In genomic region chr1:232378266-232379041, GRCh38 we compare ENCODE assay signal across 18 cellular contexts.
DNase-seq lines count a peak whose midpoint lies in the region; ATAC-seq, FAIRE-seq and TF ChIP-seq lines count a peak whose summit lies in the region.
"Had no signal": no experiment of that assay in that cellular context is flagged by ENCODE, and none has a peak within 500 bp of the region (broad histone marks: within the 10 kb centered on the region; RNA-seq: fewer than 3 reads in every experiment).

No MANE protein-coding gene starts in this region.

- no peaks in the 10 kb centered on the region for H3K79me2 ChIP-seq in SK-N-SH (ENCODE audit: insufficient read depth)

- TF ChIP-seq CTCF in IMR-90 (conservative IDR thresholded peaks at IDR 0.05; ENCODE audit: low read depth, low read length) (no peak), pancreas (IDR thresholded peaks at IDR 0.05) (no peak), SK-N-SH (IDR thresholded peaks at IDR 0.05) (no peak)

- no peak overlapping the region for H2BK20ac ChIP-seq in IMR-90 (ENCODE audit: low read depth, low read length)

- no peak overlapping the region for H2BK5ac ChIP-seq in IMR-90 (ENCODE audit: low read depth, low read length, poor library complexity, severe bottlenecking)

- TF ChIP-seq POLR2A in IMR-90 (IDR thresholded peaks at IDR 0.05; ENCODE audit: low read depth, low read length) = no peak

- no peak overlapping the region; the same call in 1 of the 2 replicates for H3K18ac ChIP-seq in IMR-90 (ENCODE audit: low read depth, low read length)

- peak overlapping the region; percentile 12; the same call in 1 of the 2 replicates for H2BK120ac ChIP-seq in IMR-90 (ENCODE audit: low read depth, low read length)

- CTCF ChIA-PET in IMR-90 (lab: Yijun Ruan, JAX) (no interaction called here), SK-N-SH (lab: Yijun Ruan, JAX) (no interaction called here)

- no peak overlapping the region for H3K9ac ChIP-seq in IMR-90 (ENCODE audit: low read depth, low read length)
- H3K9ac ChIP-seq in SK-N-SH = no peak overlapping the region

- H3K4me3 ChIP-seq in IMR-90 (ENCODE audit: insufficient read depth, low read depth, low read length) (no peak overlapping the region), esophagus (ENCODE audit: low read depth in 1 of 2, low read length in 2 of 2) (no peak overlapping the region), pancreas (no peak overlapping the region), SK-N-SH (ENCODE audit: low read depth in 2 of 2, low read length in 1 of 2) (no peak overlapping the region)
- H3K4me3 ChIP-seq: dorsolateral prefrontal cortex, uterus had no signal

- H3K56ac ChIP-seq in IMR-90 (ENCODE audit: extremely low read depth, insufficient read depth, low read length) = no peak overlapping the region

- H2AFZ ChIP-seq in IMR-90 (replicated peaks; ENCODE audit: low read length, poor library complexity) = peak overlapping the region; percentile 8
- H2AFZ ChIP-seq in SK-N-SH (ENCODE audit: low read depth) = no peak overlapping the region

- no peak overlapping the region for H3K4ac ChIP-seq in IMR-90 (ENCODE audit: low read depth, low read length)

- no peak overlapping the region for H2BK15ac ChIP-seq in IMR-90 (ENCODE audit: low read depth, low read length)

- H3K79me1 ChIP-seq in IMR-90 (ENCODE audit: low read depth in 1 of 2, low read length in 2 of 2) = no peaks in the 10 kb centered on the region

- no peak overlapping the region for H3K27ac ChIP-seq in IMR-90 (ENCODE audit: insufficient read depth, low read length)
- H3K27ac ChIP-seq in esophagus (ENCODE audit: low read depth in 2 of 2, low read length in 1 of 2) = peak overlapping the region; percentile 82 to 88
- peak overlapping the region; percentile 57 to 78 (median 69) for H3K27ac ChIP-seq in pancreas
- H3K27ac ChIP-seq in SK-N-SH (ENCODE audit: low read depth in 2 of 2, low read length in 1 of 2) = no peak overlapping the region
- H3K27ac ChIP-seq: dorsolateral prefrontal cortex, uterus had no signal

- POLR2A ChIA-PET in IMR-90 (lab: Charles Lee; ENCODE audit: unreplicated experiment) = no interaction called here
- POLR2A ChIA-PET in SK-N-SH (lab: Yijun Ruan, JAX) = no interaction called here

- H3K9me3 ChIP-seq in IMR-90 (ENCODE audit: control insufficient read depth, insufficient read depth, low read length) (no peaks in the 10 kb centered on the region), esophagus (ENCODE audit: control insufficient read depth in 2 of 2, insufficient read depth in 1 of 2, low read depth in 1 of 2, low read length in 1 of 2) (no peaks in the 10 kb centered on the region), pancreas (no peaks in the 10 kb centered on the region), SK-N-SH (no peaks in the 10 kb centered on the region)
- H3K9me3 ChIP-seq: uterus had no signal

- no TSS peak for BruUV-seq in IMR-90 (replicated peaks; lab: Mats Ljungman, UMichigan)

- no peaks in the 10 kb centered on the region for H4K20me1 ChIP-seq in IMR-90 (ENCODE audit: insufficient read depth, low read length)
- no peaks in the 10 kb centered on the region for H4K20me1 ChIP-seq in SK-N-SH (ENCODE audit: insufficient read depth)

- no peak for FAIRE-seq in pancreas (lab: Jason Lieb, UNC)

- no peak for TF ChIP-seq RAD21 in IMR-90 (IDR thresholded peaks at IDR 0.05; ENCODE audit: low read length)
- TF ChIP-seq RAD21 in SK-N-SH (IDR thresholded peaks at IDR 0.05; ENCODE audit: low read length) = no peak

- peaks cover 3% of the 10 kb centered on the region; the same call in 1 of the 2 replicates for H3K9me1 ChIP-seq in IMR-90 (ENCODE audit: insufficient read depth, low read length)

- dilution Hi-C loops in IMR-90 (cut with HindIII; ENCODE audit: low sequenced_read_pairs, unreplicated experiment) = no loop called here

- no peak overlapping the region; the same call in 1 of the 2 replicates for H3K14ac ChIP-seq in IMR-90 (replicated peaks; ENCODE audit: low read depth, low read length)

- H4K91ac ChIP-seq in IMR-90 (ENCODE audit: insufficient read depth, low read depth, low read length) = no peak overlapping the region

- H4K5ac ChIP-seq in IMR-90 (ENCODE audit: low read depth, low read length) = no peak overlapping the region

- in situ Hi-C loops in IMR-90 (cut with MboI; ENCODE audit: low sequenced_read_pairs) = no loop called here

- no peak overlapping the region for H2AK5ac ChIP-seq in IMR-90 (ENCODE audit: low read depth, low read length)

- peak overlapping the region; percentile 56 for H2AK9ac ChIP-seq in IMR-90 (replicated peaks; ENCODE audit: low read depth, low read length, poor library complexity)

- H3K36me3 ChIP-seq in IMR-90 (ENCODE audit: control insufficient read depth, insufficient read depth, low read length) (no peaks in the 10 kb centered on the region), esophagus (ENCODE audit: control insufficient read depth in 2 of 2, insufficient read depth in 2 of 2, low read length in 1 of 2) (no peaks in the 10 kb centered on the region), pancreas (no peaks in the 10 kb centered on the region), SK-N-SH (replicated peaks in 1 of 2; ENCODE audit: control insufficient read depth in 1 of 2, insufficient read depth in 2 of 2, low read length in 1 of 2) (no peaks in the 10 kb centered on the region)
- H3K36me3 ChIP-seq: uterus had no signal

- H3K9me2 ChIP-seq in SK-N-SH = no peaks in the 10 kb centered on the region

- 96% methylated on average over 4 of the region's 13 CpGs; no CpG with 5 or more reads in 1 of the 2 experiments for WGBS in IMR-90 (ENCODE audit: extremely low coverage in 2 of 2, insufficient read length in 1 of 2), 2 experiments
- 42 to 46% methylated on average over 13 of the region's 13 CpGs for WGBS in esophagus, 2 donors
- 36 to 38% methylated on average over 13 of the region's 13 CpGs for WGBS in pancreas, 2 donors
- 43% methylated on average over 11 of the region's 13 CpGs for WGBS in SK-N-SH (ENCODE audit: low lambda C conversion rate)

- H3K27me3 ChIP-seq in IMR-90 (ENCODE audit: control insufficient read depth, insufficient read depth, low read length) (no peaks in the 10 kb centered on the region), esophagus (ENCODE audit: control insufficient read depth in 1 of 2, insufficient read depth in 2 of 2, low read length in 2 of 2) (no peaks in the 10 kb centered on the region), pancreas (no peaks in the 10 kb centered on the region), SK-N-SH (ENCODE audit: insufficient read depth) (no peaks in the 10 kb centered on the region)
- H3K27me3 ChIP-seq: dorsolateral prefrontal cortex, uterus had no signal

- intact Hi-C loops in IMR-90 (cut with micrococcal nuclease) (no loop called here), pancreas (cut with DNase I) (no loop called here)

- no peaks in the 10 kb centered on the region for H3F3A ChIP-seq in SK-N-SH (replicated peaks; ENCODE audit: insufficient read depth)

- no peak for TF ChIP-seq EP300 in SK-N-SH (IDR thresholded peaks at IDR 0.05; ENCODE audit: borderline replicate concordance in 1 of 2, low read depth in 1 of 2, low read length in 1 of 2)

- ATAC-seq in IMR-90 (ENCODE audit: low read depth) (no peak), pancreas (peak; percentile 85 to 94 (median 90))
- ATAC-seq: activated T-cell treated with anti-CD3 and anti-CD28 coated beads, Interleukin-2, amount 50 U/mL, for 4 hours; stimulated activated effector memory CD8-positive, alpha-beta T cell treated with anti-CD3 and anti-CD28 coated beads, Interleukin-12 subunit alpha, Interleukin-12 subunit beta, amount 100 ng/mL, for 72 hours; T-helper 17 cell had no signal

- H3K4me1 ChIP-seq in IMR-90 (ENCODE audit: control insufficient read depth, insufficient read depth, low read length) (peaks cover 5% of the 10 kb centered on the region; the same call in 1 of the 2 replicates), esophagus (ENCODE audit: control insufficient read depth in 2 of 2, insufficient read depth in 2 of 2, low read length in 1 of 2) (peaks cover 5 to 22% of the 10 kb centered on the region in 2 donors), pancreas (peaks cover 0 to 9% (median 8%) of the 10 kb centered on the region in 3 donors), SK-N-SH (ENCODE audit: control insufficient read depth in 1 of 2, insufficient read depth in 2 of 2, low read depth in 1 of 2, low read length in 1 of 2) (no peaks in the 10 kb centered on the region; a peak in 1 of 4 replicates)
- H3K4me1 ChIP-seq: uterus had no signal

- H3K23ac ChIP-seq in IMR-90 (ENCODE audit: low read depth, low read length) = no peak overlapping the region

- no peak overlapping the region for H4K8ac ChIP-seq in IMR-90 (ENCODE audit: low read depth in 2 of 2, low read length in 2 of 2)

- H3K4me2 ChIP-seq in IMR-90 (ENCODE audit: low read depth, low read length) (no peak overlapping the region), SK-N-SH (no peak overlapping the region)

- DNase-seq in IMR-90 (no peak), NCI-H446 treated with DMSO at 0.1 percent for 48 hours (lab: John Stamatoyannopoulos, UW) (peak; percentile 44), pancreas (peak; percentile 59 to 79 (median 66)), SK-N-SH (no peak), middle frontal gyrus (ENCODE audit: extremely low spot score, low spot score) (no peak)
- no peak for DNase-seq in activated T-cell treated with anti-CD3 and anti-CD28 coated beads, Interleukin-2, amount 50 U/mL, for 48 hours
- DNase-seq in stimulated activated naive CD4-positive, alpha-beta T cell treated with Interleukin-2 at 50 U/mL for 16 hours (lab: John Stamatoyannopoulos, UW) = no peak
- DNase-seq: activated CD4-positive, alpha-beta T cell treated with anti-CD3 and anti-CD28 coated beads, Interleukin-2, amount 10 ng/mL, durations not matched to agents 24 days and 14 days; activated T-cell treated with anti-CD3 and anti-CD28 coated beads, Interleukin-2, amount 50 U/mL, for 4 hours; amygdala; DMS79; dorsolateral prefrontal cortex; MV-4-11; stimulated activated CD4-positive, alpha-beta T cell treated with anti-CD3 and anti-CD28 coated beads, Interleukin-4, amount 100 ng/mL, for 4 hours; T-helper 17 cell; uterus had no signal

TF ChIP-seq in IMR-90, 13 proteins besides CTCF, POLR2A, EP300 and RAD21 (continues in another document):
- TF ChIP-seq, protein P1, sequence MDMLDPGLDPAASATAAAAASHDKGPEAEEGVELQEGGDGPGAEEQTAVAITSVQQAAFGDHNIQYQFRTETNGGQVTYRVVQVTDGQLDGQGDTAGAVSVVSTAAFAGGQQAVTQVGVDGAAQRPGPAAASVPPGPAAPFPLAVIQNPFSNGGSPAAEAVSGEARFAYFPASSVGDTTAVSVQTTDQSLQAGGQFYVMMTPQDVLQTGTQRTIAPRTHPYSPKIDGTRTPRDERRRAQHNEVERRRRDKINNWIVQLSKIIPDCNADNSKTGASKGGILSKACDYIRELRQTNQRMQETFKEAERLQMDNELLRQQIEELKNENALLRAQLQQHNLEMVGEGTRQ (IDR thresholded peaks at IDR 0.05; ENCODE audit: low read depth, low read length) = no peak

TF ChIP-seq in SK-N-SH, 30 proteins besides CTCF, POLR2A, EP300 and RAD21 (continues in another document):
- no peak for TF ChIP-seq TCF12 (IDR thresholded peaks at IDR 0.05)
- TF ChIP-seq MXI1 (IDR thresholded peaks at IDR 0.05; ENCODE audit: low read depth, low read length) = no peak
- no peak for TF ChIP-seq RFX5 (IDR thresholded peaks at IDR 0.05; ENCODE audit: low read length)
- no peak for TF ChIP-seq SMC3 (IDR thresholded peaks at IDR 0.05; ENCODE audit: low read depth, low read length)
- no peak for TF ChIP-seq TEAD4 (IDR thresholded peaks at IDR 0.05; ENCODE audit: borderline replicate concordance, insufficient read depth)
- no peak for TF ChIP-seq FOXM1 (IDR thresholded peaks at IDR 0.05; ENCODE audit: low read depth)

Comparison
In these comparisons a context has a peak if more than half of its experiments do, and no peak if none do; other contexts are left out.
1. DNase-seq: peak in NCI-H446 treated with DMSO at 0.1 percent for 48 hours (single experiment) and pancreas (6 of 6); none in IMR-90 (single experiment), activated T-cell treated with anti-CD3 and anti-CD28 coated beads, Interleukin-2, amount 50 U/mL, for 48 hours (0 of 2), SK-N-SH (single experiment), stimulated activated naive CD4-positive, alpha-beta T cell treated with Interleukin-2 at 50 U/mL for 16 hours (single experiment) and middle frontal gyrus (single experiment).
2. H3K27ac ChIP-seq: peak in esophagus (2 of 2) and pancreas (4 of 4); none in IMR-90 (single experiment) and SK-N-SH (0 of 2).